ENCODE assay signal across 8 cellular contexts in the genomic region with DNA sequence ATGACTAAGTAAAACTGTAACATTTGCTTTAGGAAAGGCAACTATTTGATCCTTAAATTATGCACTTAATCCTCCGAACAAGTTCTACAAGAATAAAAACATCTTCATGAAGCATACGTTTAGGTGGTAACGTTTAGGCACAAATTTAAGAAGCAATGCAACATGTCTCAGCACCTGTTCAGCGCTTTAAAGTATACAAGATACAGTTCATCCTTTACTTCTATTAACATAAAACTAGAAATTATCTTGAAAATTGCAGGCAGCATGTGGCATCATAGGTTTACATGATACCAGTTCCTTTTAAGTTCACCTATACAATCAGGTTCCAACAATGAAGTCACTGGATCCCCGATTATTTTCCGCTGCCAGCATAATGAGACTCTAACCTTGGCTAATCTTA. TPM values are rescaled to one million over a fixed set of nuclear protein-coding genes. Genes with fewer than 3 reads are reported as not detected.
DNase-seq lines count a peak whose midpoint lies in the region; ATAC-seq, FAIRE-seq and TF ChIP-seq lines count a peak whose summit lies in the region.

No MANE protein-coding gene starts in this region.

- TF ChIP-seq POLR2A in esophagus muscularis mucosa (IDR thresholded peaks at IDR 0.05; ENCODE audit: low read depth), result no peak

- H4K20me1 ChIP-seq in hepatocyte (ENCODE audit: insufficient read depth, poor library complexity, severe bottlenecking), result no peaks in the 10 kb centered on the region

- peak overlapping the region; percentile 87 for H3K4me2 ChIP-seq in hepatocyte

- peak overlapping the region; percentile 96 for H2AFZ ChIP-seq in hepatocyte

- POLR2A ChIA-PET in activated CD4-positive, alpha-beta T cell treated with anti-CD3 and anti-CD28 coated beads for 36 hours (lab: Charles Lee), result interaction anchor here (0.6 to 1.7 kb wide), 2 partner anchors 26 to 28 kb away, joined by 3 to 7 read pairs; no protein-coding TSS in a partner anchor

- H3K27me3 ChIP-seq in hepatocyte (no peaks in the 10 kb centered on the region), small intestine (ENCODE audit: control insufficient read depth in 2 of 2, insufficient read depth in 2 of 2, low read length in 2 of 2) (no peaks in the 10 kb centered on the region), esophagus muscularis mucosa (no peaks in the 10 kb centered on the region)

- peak overlapping the region; percentile 84 for H3K4me3 Mint-ChIP-seq in activated CD4-positive, alpha-beta T cell treated with anti-CD3 and anti-CD28 coated beads for 36 hours

- no peaks in the 10 kb centered on the region for H3K9me3 ChIP-seq in hepatocyte (ENCODE audit: low read depth)
- no peaks in the 10 kb centered on the region for H3K9me3 ChIP-seq in small intestine (ENCODE audit: control insufficient read depth, low read depth)
- no peaks in the 10 kb centered on the region for H3K9me3 ChIP-seq in esophagus muscularis mucosa

- CTCF ChIA-PET in activated CD4-positive, alpha-beta T cell treated with anti-CD3 and anti-CD28 coated beads for 36 hours (lab: Charles Lee), result interaction anchor here (0.7 kb wide), 1 partner anchor 295 kb away, joined by 3 read pairs; no protein-coding TSS in a partner anchor

- TF ChIP-seq CTCF in hepatocyte (IDR thresholded peaks at IDR 0.05; ENCODE audit: poor library complexity), result no peak
- no peak for TF ChIP-seq CTCF in esophagus muscularis mucosa (IDR thresholded peaks at IDR 0.05)

- 45% methylated on average over 6 of the region's 6 CpGs for WGBS in hepatocyte (ENCODE audit: low lambda C conversion rate, missing lambda C conversion rate)
- 13 to 58% (median 27%) methylated on average over 6 of the region's 6 CpGs for WGBS in small intestine, 3 donors
- 87% methylated on average over 6 of the region's 6 CpGs for WGBS in esophagus muscularis mucosa

- H3K79me2 ChIP-seq in hepatocyte, result peaks cover 59% of the 10 kb centered on the region

- no peaks in the 10 kb centered on the region for H3K27me3 Mint-ChIP-seq in activated CD4-positive, alpha-beta T cell treated with anti-CD3 and anti-CD28 coated beads for 36 hours

- peaks cover 14% of the 10 kb centered on the region for H3K36me3 Mint-ChIP-seq in activated CD4-positive, alpha-beta T cell treated with anti-CD3 and anti-CD28 coated beads for 36 hours (ENCODE audit: low read depth)

- H3K4me1 Mint-ChIP-seq in activated CD4-positive, alpha-beta T cell treated with anti-CD3 and anti-CD28 coated beads for 36 hours, result peaks cover 16% of the 10 kb centered on the region

- H3K27ac Mint-ChIP-seq in activated CD4-positive, alpha-beta T cell treated with anti-CD3 and anti-CD28 coated beads for 36 hours, result no peak overlapping the region

- no peak for ATAC-seq in activated CD4-positive, alpha-beta T cell treated with anti-CD3 and anti-CD28 coated beads for 36 hours

- no peak for FAIRE-seq in small intestine (lab: Jason Lieb, UNC)

- no peaks in the 10 kb centered on the region for H3K9me3 Mint-ChIP-seq in activated CD4-positive, alpha-beta T cell treated with anti-CD3 and anti-CD28 coated beads for 36 hours (ENCODE audit: low read depth)

- H3K4me3 ChIP-seq in hepatocyte (peak overlapping the region; percentile 93), small intestine (ENCODE audit: low read depth in 1 of 2, low read length in 2 of 2) (peak overlapping the region in 1 of 2 donors; percentile 79), esophagus muscularis mucosa (peak overlapping the region in 2 of 4 donors; percentile 91 to 93)

- H3K27ac ChIP-seq in hepatocyte (peak overlapping the region; percentile 96), small intestine (ENCODE audit: low read depth in 1 of 2, low read length in 1 of 2) (no peak overlapping the region), esophagus muscularis mucosa (replicated peaks in 1 of 4) (no peak overlapping the region)

- intact Hi-C loops in activated CD4-positive, alpha-beta T cell treated with anti-CD3 and anti-CD28 coated beads for 36 hours (cut with DNase I, micrococcal nuclease), result loop anchor here (2.0 to 10.0 kb wide), 3 partner anchors 26 to 1074 kb away; a partner anchor contains a TSS
- intact Hi-C loops in esophagus muscularis mucosa (cut with DNase I), result loop anchor here (2.0 to 5.0 kb wide), 2 partner anchors 26 to 296 kb away; a partner anchor contains a TSS

- no peak for TF ChIP-seq EP300 in esophagus muscularis mucosa (IDR thresholded peaks at IDR 0.05)

- H3K9me2 ChIP-seq in hepatocyte (replicated peaks; ENCODE audit: insufficient read depth), result no peaks in the 10 kb centered on the region

- H3K4me1 ChIP-seq in hepatocyte (ENCODE audit: insufficient read depth), result peaks cover 6% of the 10 kb centered on the region
- no peaks in the 10 kb centered on the region for H3K4me1 ChIP-seq in small intestine (ENCODE audit: control insufficient read depth in 2 of 2, insufficient read depth in 1 of 2, low read depth in 1 of 2, low read length in 1 of 2)
- H3K4me1 ChIP-seq in esophagus muscularis mucosa, result peaks cover 13 to 20% (median 15%) of the 10 kb centered on the region in 4 donors

- DNase-seq in activated CD4-positive, alpha-beta T cell treated with anti-CD3 and anti-CD28 coated beads for 36 hours, result no peak
- no peak for DNase-seq in activated CD4-positive, alpha-beta T cell treated with anti-CD3 and anti-CD28 coated beads for 4 hours
- DNase-seq in SW480 (ENCODE audit: low spot score) (peak; percentile 4), hepatocyte (ENCODE audit: low spot score) (no peak), small intestine (peak; percentile 30), esophagus muscularis mucosa (ENCODE audit: extremely low spot score) (no peak), amygdala (lab: John Stamatoyannopoulos, UW) (no peak)
- DNase-seq in NK-92 treated with Interleukin-12 subunit alpha and Interleukin-12 subunit beta, amount 100 ng/mL, for 24 hours (lab: John Stamatoyannopoulos, UW), result no peak

- H3K36me3 ChIP-seq in hepatocyte (replicated peaks; ENCODE audit: insufficient read depth, low read depth), result no peaks in the 10 kb centered on the region
- H3K36me3 ChIP-seq in small intestine (ENCODE audit: control insufficient read depth in 2 of 2, insufficient read depth in 2 of 2, low read length in 2 of 2), result no peaks in the 10 kb centered on the region
- H3K36me3 ChIP-seq in esophagus muscularis mucosa, result no peaks in the 10 kb centered on the region

RNA-seq across cellular contexts. Expression of a gene that starts 1.5 kb away (rescaled TPM):
- total RNA-seq in activated CD4-positive, alpha-beta T cell treated with anti-CD3 and anti-CD28 coated beads for 36 hours, result 10 to 100 TPM; 17.9 to 31.1 TPM
- total RNA-seq in hepatocyte (32.7 and 494 TPM in 2 replicates), esophagus muscularis mucosa (10 to 100 TPM; 18.8 to 24.5 (median 23.4) TPM)
- polyA plus RNA-seq in hepatocyte (91.4 and 94.9 TPM in 2 replicates), small intestine (10 to 100 TPM; 11.4 to 91.9 (median 14.8) TPM)

RNA-seq across cellular contexts. Expression of a gene that starts 25.1 kb away (rescaled TPM):
- 10 to 100 TPM; 23.3 to 26.5 TPM for total RNA-seq in activated CD4-positive, alpha-beta T cell treated with anti-CD3 and anti-CD28 coated beads for 36 hours
- total RNA-seq in hepatocyte (77.7 and 78.4 TPM in 2 replicates), esophagus muscularis mucosa (10 to 100 TPM; 16.3 to 26.8 (median 19.2) TPM)
- polyA plus RNA-seq in hepatocyte (83.4 and 103 TPM in 2 replicates), small intestine (100 to 1,000 TPM in 1 of 3 donors, 10 to 100 TPM in 2; 65.1 to 123 (median 74.8) TPM)

Comparison
In these comparisons a context has a peak if more than half of its experiments do, and no peak if none do; other contexts are left out.
1. DNase-seq: peak in SW480 (single experiment) and small intestine (single experiment); none in activated CD4-positive, alpha-beta T cell treated with anti-CD3 and anti-CD28 coated beads for 36 hours (single experiment), activated CD4-positive, alpha-beta T cell treated with anti-CD3 and anti-CD28 coated beads for 4 hours (0 of 2), hepatocyte (single experiment), esophagus muscularis mucosa (single experiment), amygdala (0 of 56) and NK-92 treated with Interleukin-12 subunit alpha and Interleukin-12 subunit beta, amount 100 ng/mL, for 24 hours (single experiment).